Comparison of ENCODE assay signal across 8 cellular contexts in the genomic region with DNA sequence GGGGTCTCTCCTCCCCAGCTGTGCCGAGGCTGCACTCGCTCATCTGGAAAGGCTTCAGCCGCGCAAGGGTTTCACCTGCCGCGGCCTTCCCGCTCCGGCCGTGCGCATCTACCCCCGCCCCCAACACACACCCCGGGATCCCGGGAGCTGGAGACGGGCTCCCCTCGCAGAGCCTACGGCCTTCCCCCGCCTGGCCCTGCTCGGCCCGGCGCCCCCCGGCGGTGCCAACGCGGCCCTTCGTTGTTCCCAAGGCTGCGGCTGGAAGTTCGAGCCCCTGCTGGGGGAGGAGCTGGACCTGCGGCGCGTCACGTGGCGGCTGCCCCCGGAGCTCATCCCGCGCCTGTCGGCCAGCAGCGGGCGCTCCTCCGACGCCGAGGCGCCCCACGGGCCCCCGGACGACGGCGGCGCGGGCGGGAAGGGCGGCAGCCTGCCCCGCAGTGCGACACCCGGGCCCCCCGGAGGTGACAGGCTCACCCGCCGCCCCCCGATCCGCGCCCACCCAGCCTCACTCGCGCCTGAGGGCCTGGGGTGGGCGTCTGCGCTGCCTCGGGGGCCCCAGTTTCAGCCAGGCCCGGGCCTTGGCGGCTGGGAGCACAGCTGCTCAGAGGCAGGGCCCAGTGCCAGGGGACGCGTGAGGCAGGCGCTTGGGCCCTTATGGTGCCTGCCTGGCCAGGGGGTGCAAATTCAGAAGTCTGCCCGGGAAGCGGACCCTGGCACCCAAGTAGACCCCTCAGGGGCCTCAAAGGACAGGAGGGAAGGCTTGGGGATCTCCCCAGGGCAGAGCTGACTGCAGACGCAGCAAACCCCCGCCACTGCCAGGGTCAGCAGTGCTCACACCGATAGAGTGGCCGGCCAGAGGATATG. TPM values are rescaled to one million over a fixed set of nuclear protein-coding genes. Genes with fewer than 3 reads are reported as not detected.
DNase-seq lines count a peak whose midpoint lies in the region; ATAC-seq and TF ChIP-seq lines count a peak whose summit lies in the region.

No MANE protein-coding gene starts in this region.

- H3K36me3 ChIP-seq in psoas muscle (ENCODE audit: insufficient read depth in 1 of 2, low read depth in 1 of 2) (no peaks in the 10 kb centered on the region), uterus (no peaks in the 10 kb centered on the region)

- no peak overlapping the region for H3K27ac ChIP-seq in psoas muscle
- H3K27ac ChIP-seq in uterus, result peak overlapping the region; percentile 60 to 61

- ATAC-seq in HG02970 (IDR thresholded peaks at IDR 0.05; ENCODE audit: low FRiP score, unreplicated experiment), result peak; percentile 45
- peak; percentile 67 to 84 (median 72) for ATAC-seq in psoas muscle
- ATAC-seq in GM21528 (IDR thresholded peaks at IDR 0.05; ENCODE audit: low FRiP score, unreplicated experiment), result no peak

- no peaks in the 10 kb centered on the region for H3K27me3 ChIP-seq in psoas muscle (ENCODE audit: insufficient read depth in 3 of 3, low read length in 2 of 3)
- H3K27me3 ChIP-seq in uterus, result no peaks in the 10 kb centered on the region

- TF ChIP-seq CTCF in GM12865 (IDR thresholded peaks at IDR 0.05; ENCODE audit: insufficient read depth, low read depth, low read length, missing control alignments) (peak; percentile 81), psoas muscle (IDR thresholded peaks at IDR 0.05) (peak; percentile 56), uterus (IDR thresholded peaks at IDR 0.05) (peak; percentile 43 to 85 (median 70))

- H3K9me3 ChIP-seq in psoas muscle, result no peaks in the 10 kb centered on the region
- H3K9me3 ChIP-seq in uterus, result no peaks in the 10 kb centered on the region

- peak; percentile 85 for DNase-seq in GM12865 (ENCODE audit: low read depth)
- peak; percentile 54 to 85 for DNase-seq in SHP77 (lab: John Stamatoyannopoulos, UW)
- DNase-seq in activated naive CD4-positive, alpha-beta T cell (lab: John Stamatoyannopoulos, UW), result peak; percentile 25 to 71 (median 48)
- peak; percentile 85 for DNase-seq in cardiac septum (ENCODE audit: low spot score)
- DNase-seq in psoas muscle, result peak; percentile 78 to 86
- peak; percentile 68 to 80 for DNase-seq in uterus

- 7 to 9% (median 8%) methylated on average over 50 to 76 of the region's 76 CpGs for WGBS in psoas muscle, 3 donors

- peak overlapping the region; percentile 66 for H3K4me3 ChIP-seq in GM12865 (ENCODE audit: low read depth, low read length)
- H3K4me3 ChIP-seq in psoas muscle, result peak overlapping the region; percentile 63
- peak overlapping the region; percentile 30 to 46 for H3K4me3 ChIP-seq in uterus

- H3K4me1 ChIP-seq in psoas muscle (peaks cover 8% of the 10 kb centered on the region), uterus (peaks cover 0 to 5% of the 10 kb centered on the region in 2 donors)

- TF ChIP-seq POLR2A in uterus (IDR thresholded peaks at IDR 0.05), result peak in 1 of 2 donors; percentile 30

- intact Hi-C loops in cardiac septum (cut with DNase I) (no loop called here), psoas muscle (cut with DNase I) (no loop called here), uterus (cut with DNase I; ENCODE audit: low total_unique reads) (no loop called here)

RNA-seq across cellular contexts. Expression of a gene that starts 11.2 kb away (rescaled TPM):
- total RNA-seq in cardiac septum, result 11.5 TPM
- total RNA-seq in psoas muscle, result 10 to 100 TPM in 1 of 4 donors, 1 to 10 TPM in 3; 7.1 to 13.2 (median 9.4) TPM
- polyA plus RNA-seq in psoas muscle, result 10 to 100 TPM in 2 of 3 donors, 1 to 10 TPM in 1; 8.3 to 12.8 (median 11.0) TPM
- 10 to 100 TPM in 3 of 4 donors, not detected in 1; 19.4 to 37.1 (median 35.6) TPM for total RNA-seq in uterus

RNA-seq across cellular contexts. Expression of a gene that starts 30.9 kb away (rescaled TPM):
- total RNA-seq in cardiac septum (16.8 TPM), psoas muscle (10 to 100 TPM in 1 of 4 donors, 1 to 10 TPM in 3; 7.9 to 11.6 (median 8.2) TPM), uterus (10 to 100 TPM in 3 of 4 donors, 1 to 10 TPM in 1; 6.9 to 69.7 (median 45.5) TPM)
- 10 to 100 TPM in 1 of 3 donors, 1 to 10 TPM in 2; 6.9 to 13.7 (median 9.5) TPM for polyA plus RNA-seq in psoas muscle

RNA-seq across cellular contexts. Expression of a gene that starts 32.5 kb away (rescaled TPM):
- total RNA-seq in cardiac septum (5.7 TPM), psoas muscle (1 to 10 TPM; 1.3 to 5.7 (median 3.9) TPM), uterus (100 to 1,000 TPM in 1 of 4 donors, 10 to 100 TPM in 3; 38.0 to 100 (median 62.3) TPM)
- polyA plus RNA-seq in psoas muscle, result 1 to 10 TPM; 1.5 to 2.1 (median 1.6) TPM
